ENCODE assay signal across 1 cellular context in the genomic region with DNA sequence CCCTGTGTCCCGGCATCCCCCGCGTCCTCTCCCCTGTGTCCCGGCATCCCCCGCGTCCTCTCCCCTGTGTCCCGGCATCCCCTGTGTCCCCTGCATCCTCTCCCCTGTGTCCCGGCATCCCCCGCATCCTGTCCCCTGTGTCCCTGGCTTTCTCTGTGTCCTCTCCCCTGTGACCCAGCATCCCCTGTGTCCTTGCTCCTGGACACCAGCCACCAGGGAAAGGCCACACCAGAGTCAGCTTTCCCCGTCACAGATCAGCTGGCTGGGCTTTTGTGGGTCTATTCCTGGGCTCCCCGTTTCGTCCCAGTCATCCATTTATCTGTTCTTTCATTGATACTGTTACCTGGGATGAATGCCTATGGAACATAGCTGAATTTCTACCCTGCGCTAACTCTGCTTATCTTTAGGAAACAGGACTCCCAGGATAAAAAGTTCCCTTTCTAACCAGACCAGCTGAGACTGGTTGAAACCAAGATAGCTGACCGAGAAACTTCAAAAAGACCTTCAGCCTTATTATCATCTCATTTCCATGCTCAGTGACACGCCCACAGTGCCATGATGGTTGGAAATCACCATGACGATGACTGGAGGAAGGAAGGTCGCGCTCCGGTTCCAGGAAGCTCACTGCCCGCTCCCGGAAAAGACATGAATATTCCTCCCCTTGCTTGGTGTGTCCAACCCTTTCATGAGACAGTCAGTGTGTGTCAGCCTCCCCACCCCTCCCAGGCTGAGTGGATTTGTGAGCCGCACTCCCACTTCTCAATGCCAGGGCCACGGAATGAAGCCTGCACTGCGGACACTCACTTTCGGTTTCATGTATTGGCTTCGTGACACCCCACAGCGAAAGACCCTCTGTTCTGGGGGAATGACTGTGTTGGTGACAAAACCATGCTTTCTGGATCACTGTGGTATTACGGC.
TF ChIP-seq lines count a peak whose summit lies in the region.

No MANE protein-coding gene starts in this region.

TF ChIP-seq in GM12878, 131 proteins besides CTCF, POLR2A, EP300 and RAD21 (continued from another document):
- TF ChIP-seq RUNX3 (IDR thresholded peaks at IDR 0.05; ENCODE audit: low read length) (peak; percentile 9; the same call in 1 of the 2 replicates), NFIC (IDR thresholded peaks at IDR 0.05; ENCODE audit: low read depth, low read length) (no peak), ETV6 (conservative IDR thresholded peaks at IDR 0.05 in 1 of 2, IDR thresholded peaks at IDR 0.05 in 1 of 2; ENCODE audit: borderline replicate concordance in 1 of 2, low read depth in 1 of 2) (peak in 1 of 2 experiments; percentile 17; a peak in 1 of 4 replicates)
TF ChIP-seq in GM12878: peak in this region for 2.
